Comparison of ENCODE assay signal across 8 cellular contexts in the genomic region with DNA sequence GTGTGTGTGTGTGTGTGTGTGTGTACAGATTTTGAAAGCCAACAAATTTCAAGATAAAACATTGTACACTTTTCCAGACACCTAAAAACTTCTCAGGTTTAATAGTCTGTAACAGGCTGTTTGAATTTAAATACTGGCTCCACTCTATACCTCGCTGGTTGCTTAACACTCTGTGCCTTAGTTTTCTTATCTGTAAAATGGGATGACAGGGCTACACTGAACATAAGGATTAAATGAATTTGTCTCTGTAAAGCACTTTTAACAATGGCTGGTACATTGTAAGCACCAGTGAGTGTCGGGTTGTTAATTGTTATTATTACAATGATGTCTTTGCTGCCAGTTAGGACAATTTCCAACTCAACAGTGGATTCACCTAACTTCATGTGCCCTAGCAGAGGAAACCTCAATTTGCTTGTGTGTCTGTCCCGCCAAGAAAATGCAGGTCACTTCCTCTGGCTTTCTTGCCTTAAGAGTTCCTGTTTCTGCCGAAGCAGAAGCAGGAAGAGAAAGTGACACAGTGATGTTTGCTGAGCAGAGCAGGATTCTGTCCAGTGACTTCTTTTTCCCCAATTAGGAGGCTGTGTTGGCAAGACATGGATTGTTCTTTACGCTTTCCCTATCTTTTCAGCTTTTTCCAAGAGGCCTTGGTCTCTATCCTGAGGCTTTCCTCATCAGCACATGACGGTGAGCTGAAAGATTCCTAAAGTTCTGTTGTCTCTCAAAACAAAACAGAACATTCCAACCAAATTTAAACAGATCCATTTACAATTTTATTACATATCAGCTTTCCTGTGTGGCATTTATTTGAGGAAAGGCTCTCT.
DNase-seq lines count a peak whose midpoint lies in the region; ATAC-seq and TF ChIP-seq lines count a peak whose summit lies in the region.

No MANE protein-coding gene starts in this region.

- 46% methylated on average over 6 of the region's 6 CpGs for WGBS in thymus

- H3K9me3 ChIP-seq in thymus (ENCODE audit: control insufficient read depth), result no peaks in the 10 kb centered on the region

- H3K27me3 ChIP-seq in thymus (ENCODE audit: control insufficient read depth, insufficient read depth), result no peaks in the 10 kb centered on the region

- peak; percentile 78 for ATAC-seq in GM21515 (IDR thresholded peaks at IDR 0.05; ENCODE audit: unreplicated experiment)
- peak; percentile 61 for ATAC-seq in left lobe of liver

- no peaks in the 10 kb centered on the region for H3K36me3 ChIP-seq in thymus (ENCODE audit: control insufficient read depth, insufficient read depth)

- peak; percentile 47 for DNase-seq in LHCN-M2 (ENCODE audit: low read depth)
- DNase-seq in activated effector memory CD4-positive, alpha-beta T cell treated with Interleukin-2 at 50 U/mL for 16 hours, result peak; percentile 43
- no peak for DNase-seq in left lobe of liver (ENCODE audit: low spot score)
- DNase-seq in SK-N-DZ (ENCODE audit: low spot score), result no peak
- DNase-seq in SW 1271 (lab: John Stamatoyannopoulos, UW), result no peak

- TF ChIP-seq POLR2A in GM10847 (IDR thresholded peaks at IDR 0.05; ENCODE audit: extremely low read depth, insufficient read length), result peak; percentile 25

- peaks cover 2% of the 10 kb centered on the region for H3K4me1 ChIP-seq in thymus (ENCODE audit: control insufficient read depth, insufficient read depth, low read length)

- peak overlapping the region; percentile 21 for H3K4me3 ChIP-seq in thymus (ENCODE audit: low read length)

- H3K27ac ChIP-seq in thymus (ENCODE audit: low read depth), result peak overlapping the region; percentile 75

Comparison
In these comparisons a context has a peak if more than half of its experiments do, and no peak if none do; other contexts are left out.
1. DNase-seq: peak in LHCN-M2 (single experiment) and activated effector memory CD4-positive, alpha-beta T cell treated with Interleukin-2 at 50 U/mL for 16 hours (single experiment); none in left lobe of liver (single experiment), SK-N-DZ (single experiment) and SW 1271 (0 of 2).